16 cellular contexts compared by ENCODE assay signal in genomic region chr4:129223955-129224354, GRCh38.
A peak's percentile ranks its signal among the peaks of the same experiment; 100 is the strongest.
DNase-seq lines count a peak whose midpoint lies in the region; ATAC-seq, FAIRE-seq and TF ChIP-seq lines count a peak whose summit lies in the region.
"Had no signal": no experiment of that assay in that cellular context is flagged by ENCODE, and none has a peak within 500 bp of the region (broad histone marks: within the 10 kb centered on the region; RNA-seq: fewer than 3 reads in every experiment).

No MANE protein-coding gene starts in this region.

- BruUV-seq in HepG2 (replicated peaks; lab: Mats Ljungman, UMichigan): no TSS peak

- no peaks in the 10 kb centered on the region for H3K79me2 ChIP-seq in HepG2 (ENCODE audit: insufficient read depth, low read length)

- no peaks in the 10 kb centered on the region for H3K9me3 ChIP-seq in liver (ENCODE audit: control insufficient read depth in 4 of 4, low read length in 3 of 4)
- H3K9me3 ChIP-seq in HepG2 (ENCODE audit: low read length): no peaks in the 10 kb centered on the region
- no peaks in the 10 kb centered on the region for H3K9me3 ChIP-seq in tibial nerve
- H3K9me3 ChIP-seq in upper lobe of left lung: no peaks in the 10 kb centered on the region

- no peak for TF ChIP-seq RAD21 in liver (IDR thresholded peaks at IDR 0.05)
- TF ChIP-seq RAD21 in HepG2 (CRISPR knock-in tag; IDR thresholded peaks at IDR 0.05): no peak

- H3K4me1 ChIP-seq in liver (ENCODE audit: control insufficient read depth in 4 of 4, insufficient read depth in 4 of 4, low read length in 3 of 4) (no peaks in the 10 kb centered on the region), HepG2 (ENCODE audit: insufficient read depth, low read length) (no peaks in the 10 kb centered on the region), tibial nerve (no peaks in the 10 kb centered on the region), upper lobe of left lung (no peaks in the 10 kb centered on the region)

- H3K36me3 ChIP-seq in liver (ENCODE audit: control insufficient read depth in 4 of 4, insufficient read depth in 3 of 4, low read depth in 1 of 4, low read length in 3 of 4) (no peaks in the 10 kb centered on the region), HepG2 (replicated peaks in 1 of 2; ENCODE audit: control insufficient read depth in 1 of 2, insufficient read depth in 2 of 2, low read length in 2 of 2) (no peaks in the 10 kb centered on the region), tibial nerve (no peaks in the 10 kb centered on the region), upper lobe of left lung (no peaks in the 10 kb centered on the region)

- POLR2A ChIA-PET in HepG2 (lab: Yijun Ruan, JAX): no interaction called here

- no peak overlapping the region for H3K27ac ChIP-seq in liver (ENCODE audit: low read depth in 1 of 2, low read length in 2 of 2)
- H3K27ac ChIP-seq in HepG2 (ENCODE audit: extremely low read length, insufficient read depth, low read length): no peak overlapping the region
- H3K27ac ChIP-seq in tibial nerve: no peak overlapping the region
- H3K27ac ChIP-seq in upper lobe of left lung: no peak overlapping the region

- DNase-seq in HepG2 (ENCODE audit: low spot score) (no peak), NCI-H748 treated with DMSO at 0.1 percent for 48 hours (lab: John Stamatoyannopoulos, UW) (peak; percentile 69), fibroblast of mammary gland (ENCODE audit: low read depth) (peak; percentile 30), tibial nerve (ENCODE audit: low spot score in 2 of 2) (no peak), upper lobe of left lung (no peak), DMS53 treated with DMSO at 0.1 percent for 48 hours (lab: John Stamatoyannopoulos, UW; ENCODE audit: unreplicated experiment) (no peak)
- DNase-seq: AML-193; Calu3; CD4-positive, CD25-positive, alpha-beta regulatory T cell; DMS79; NCI-H1930; NCI-H524 had no signal

- FAIRE-seq in HepG2 (lab: Jason Lieb, UNC): no peak
- FAIRE-seq: H1, K562 had no signal

- CTCF ChIA-PET in HepG2 (lab: Yijun Ruan, JAX; ENCODE audit: low intra/inter-chr PET ratio, low total read pairs): no interaction called here

- H2AFZ ChIP-seq in HepG2 (ENCODE audit: low read length): no peak overlapping the region

- no peak for ATAC-seq in HepG2
- no peak for ATAC-seq in upper lobe of left lung (ENCODE audit: low FRiP score in 2 of 2)
- ATAC-seq in HG02642 (IDR thresholded peaks at IDR 0.05; ENCODE audit: poor library complexity, unreplicated experiment): no peak
- ATAC-seq: K562 had no signal

- H3K27me3 ChIP-seq in liver (ENCODE audit: control insufficient read depth in 4 of 4, insufficient read depth in 4 of 4, low read length in 3 of 4): no peaks in the 10 kb centered on the region
- H3K27me3 ChIP-seq in HepG2 (ENCODE audit: control insufficient read depth in 1 of 2, insufficient read depth in 2 of 2, low read length in 2 of 2): no peaks in the 10 kb centered on the region
- H3K27me3 ChIP-seq in tibial nerve: no peaks in the 10 kb centered on the region
- H3K27me3 ChIP-seq in upper lobe of left lung: no peaks in the 10 kb centered on the region

- no peaks in the 10 kb centered on the region for H4K20me1 ChIP-seq in HepG2 (ENCODE audit: insufficient read depth, low read length)

- TF ChIP-seq EP300 in HepG2 (IDR thresholded peaks at IDR 0.05; ENCODE audit: low read depth in 2 of 2, low read length in 2 of 2) (no peak), HepG2 (CRISPR knock-in tag; IDR thresholded peaks at IDR 0.05; ENCODE audit: borderline replicate concordance) (no peak), tibial nerve (IDR thresholded peaks at IDR 0.05) (no peak), upper lobe of left lung (IDR thresholded peaks at IDR 0.05) (no peak)

- TF ChIP-seq CTCF in liver (IDR thresholded peaks at IDR 0.05; ENCODE audit: low read depth, low read length, missing input control): no peak
- no peak for TF ChIP-seq CTCF in HepG2 (CRISPR knock-in tag; IDR thresholded peaks at IDR 0.05)
- TF ChIP-seq CTCF in fibroblast of mammary gland (conservative IDR thresholded peaks at IDR 0.05; ENCODE audit: control insufficient read depth, insufficient read depth, low read depth, low read length): no peak
- TF ChIP-seq CTCF in tibial nerve (IDR thresholded peaks at IDR 0.05): no peak
- no peak for TF ChIP-seq CTCF in upper lobe of left lung (IDR thresholded peaks at IDR 0.05)

- intact Hi-C loops in HepG2 (cut with micrococcal nuclease; ENCODE audit: unreplicated experiment): no loop called here

- H3K9ac ChIP-seq in liver (ENCODE audit: low read depth in 1 of 2, low read length in 2 of 2) (no peak overlapping the region), HepG2 (ENCODE audit: insufficient read depth, low read depth, low read length) (no peak overlapping the region)

- TF ChIP-seq POLR2A in HepG2 (IDR thresholded peaks at IDR 0.05; ENCODE audit: insufficient read depth in 1 of 2, low read depth in 2 of 2, low read length in 2 of 2): no peak
- no peak for TF ChIP-seq POLR2A in tibial nerve (IDR thresholded peaks at IDR 0.05)
- TF ChIP-seq POLR2A in upper lobe of left lung (IDR thresholded peaks at IDR 0.05): no peak

- H3K4me3 ChIP-seq in liver (ENCODE audit: low read depth in 1 of 3, low read length in 3 of 3): no peak overlapping the region
- H3K4me3 ChIP-seq in HepG2 (replicated peaks in 1 of 3; ENCODE audit: insufficient read depth in 1 of 3, low read depth in 2 of 3, low read length in 3 of 3): no peak overlapping the region
- no peak overlapping the region for H3K4me3 ChIP-seq in fibroblast of mammary gland (ENCODE audit: control insufficient read depth, low read depth, low read length)
- H3K4me3 ChIP-seq in tibial nerve: no peak overlapping the region
- no peak overlapping the region for H3K4me3 ChIP-seq in upper lobe of left lung
- H3K4me3 ChIP-seq: K562 had no signal

- no peak overlapping the region for H3K4me2 ChIP-seq in HepG2 (ENCODE audit: low read depth, low read length)

- in situ Hi-C loops in HepG2 (cut with HindIII; ENCODE audit: extremely low pct_ligation_motif_present, low pct_unique_long_range_greater_than_20kb): no loop called here

TF ChIP-seq in liver, 16 proteins besides CTCF, POLR2A, EP300 and RAD21:
- no peak for TF ChIP-seq SP1 (IDR thresholded peaks at IDR 0.05)
- TF ChIP-seq NR2F2 (IDR thresholded peaks at IDR 0.05): peak; percentile 18
TF ChIP-seq in liver: peak in this region for 1.

TF ChIP-seq in HepG2, 621 proteins besides CTCF, POLR2A, EP300 and RAD21:
- no peak for TF ChIP-seq CENPBD1 (CRISPR knock-in tag; IDR thresholded peaks at IDR 0.05; ENCODE audit: borderline replicate concordance, low read depth)
- no peak for TF ChIP-seq ZNF772 (CRISPR knock-in tag; IDR thresholded peaks at IDR 0.05)
- no peak for TF ChIP-seq ZNF460 (CRISPR knock-in tag; IDR thresholded peaks at IDR 0.05; ENCODE audit: borderline replicate concordance)
- TF ChIP-seq SIN3B (IDR thresholded peaks at IDR 0.05; ENCODE audit: low read length): no peak
- TF ChIP-seq ELF3 (CRISPR knock-in tag; IDR thresholded peaks at IDR 0.05): no peak
- no peak for TF ChIP-seq ZNF614 (CRISPR knock-in tag; IDR thresholded peaks at IDR 0.05; ENCODE audit: borderline replicate concordance)

Comparison
In these comparisons a context has a peak if more than half of its experiments do, and no peak if none do; other contexts are left out.
1. DNase-seq: peak in NCI-H748 treated with DMSO at 0.1 percent for 48 hours (single experiment) and fibroblast of mammary gland (single experiment); none in HepG2 (single experiment), tibial nerve (0 of 2), upper lobe of left lung (0 of 2) and DMS53 treated with DMSO at 0.1 percent for 48 hours (single experiment).